In the genomic region with DNA sequence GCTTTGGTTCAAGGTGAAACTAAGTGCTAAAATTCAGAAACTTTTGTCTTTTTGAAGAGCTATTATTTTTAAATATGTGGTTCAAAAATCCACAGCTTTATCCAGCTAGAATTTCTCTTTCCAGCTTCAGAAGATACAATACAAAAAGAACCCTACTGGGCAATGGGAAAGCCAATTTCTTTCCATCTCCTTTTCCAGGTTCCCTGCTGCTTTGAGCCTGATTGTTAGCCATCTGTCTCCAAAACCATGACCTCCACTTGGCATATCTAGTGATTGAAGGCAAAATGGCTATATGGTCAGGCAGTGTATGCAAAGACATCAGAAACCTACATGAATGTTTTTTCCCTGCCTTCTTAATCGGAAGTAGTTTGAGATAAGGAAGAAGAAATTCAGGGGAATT, we compare ENCODE assay signal across 17 cellular contexts.
"Had no signal": no experiment of that assay in that cellular context is flagged by ENCODE, and none has a peak within 500 bp of the region (broad histone marks: within the 10 kb centered on the region; RNA-seq: fewer than 3 reads in every experiment).

No MANE protein-coding gene starts in this region.

- DNase-seq: effector CD4-positive, alpha-beta T cell; endodermal cell; erythroblast; foreskin keratinocyte; head of caudate nucleus; mammary epithelial cell; mucosa of descending colon; naive thymus-derived CD8-positive, alpha-beta T cell; psoas muscle; retina; right lobe of liver; stimulated activated CD4-positive, alpha-beta T cell treated with anti-CD3 and anti-CD28 coated beads, Interleukin-4, amount 100 ng/mL, for 1 hour; stimulated activated CD8-positive, alpha-beta memory T cell treated with anti-CD3 and anti-CD28 coated beads, Interleukin-4, amount 100 ng/mL, for 48 hours; stimulated activated naive CD8-positive, alpha-beta T cell treated with anti-CD3 and anti-CD28 coated beads, Interleukin-15, Interleukin-2, amounts not matched to agents 100 U/mL and 50 U/mL, for 24 hours; thyroid gland had no signal

- ATAC-seq: foreskin keratinocyte; left lobe of liver; mucosa of descending colon; naive thymus-derived CD8-positive, alpha-beta T cell; psoas muscle; right lobe of liver; stimulated activated effector memory CD8-positive, alpha-beta T cell treated with anti-CD3 and anti-CD28 coated beads, Interleukin-12 subunit alpha, Interleukin-12 subunit beta, amount 100 ng/mL, for 72 hours; stimulated activated naive CD8-positive, alpha-beta T cell treated with anti-CD3 and anti-CD28 coated beads, Interleukin-15, Interleukin-2, amounts not matched to agents 100 U/mL and 50 U/mL, for 24 hours had no signal
